Comparison of ENCODE assay signal across 1 cellular context in genomic region chr15:99450896-99451358, GRCh38.
TF ChIP-seq lines count a peak whose summit lies in the region.

No MANE protein-coding gene starts in this region.

TF ChIP-seq in IMR-90, 13 proteins besides CTCF, POLR2A, EP300 and RAD21 (continued from another document):
- TF ChIP-seq USF2 (IDR thresholded peaks at IDR 0.05; ENCODE audit: low read depth, low read length): no peak
- no peak for TF ChIP-seq CHD1 (IDR thresholded peaks at IDR 0.05; ENCODE audit: low read depth, low read length)
- no peak for TF ChIP-seq FOS (IDR thresholded peaks at IDR 0.05; ENCODE audit: low read depth, low read length)
- no peak for TF ChIP-seq BHLHE40 (IDR thresholded peaks at IDR 0.05; ENCODE audit: low read depth, low read length)
